In genomic region chr16:46884513-46885293, GRCh38 we compare ENCODE assay signal across 8 cellular contexts. TPM values are rescaled to one million over a fixed set of nuclear protein-coding genes. Genes with fewer than 3 reads are reported as not detected.
DNase-seq lines count a peak whose midpoint lies in the region; ATAC-seq and TF ChIP-seq lines count a peak whose summit lies in the region.

No MANE protein-coding gene starts in this region.

- H3K27ac ChIP-seq in naive thymus-derived CD4-positive, alpha-beta T cell (ENCODE audit: low read depth, low read length): no peak overlapping the region
- peak overlapping the region; percentile 12 for H3K27ac ChIP-seq in vagina

- peak overlapping the region; percentile 92; the same call in 1 of the 2 replicates for H3K27ac Mint-ChIP-seq in WTC11
- peak overlapping the region in 1 of 9 donors; percentile 60 for H3K27ac Mint-ChIP-seq in naive thymus-derived CD4-positive, alpha-beta T cell

- DNase-seq in activated CD4-positive, alpha-beta T cell treated with anti-CD3 and anti-CD28 coated beads for 48 hours: peak; percentile 43
- DNase-seq in activated CD4-positive, alpha-beta T cell treated with anti-CD3 and anti-CD28 coated beads, Interleukin-2, amount 50 U/mL, for 1 hour: no peak
- DNase-seq in WTC11 (ENCODE audit: low spot score) (no peak), epithelial cell of proximal tubule (ENCODE audit: low read depth) (no peak), vagina (ENCODE audit: extremely low spot score in 2 of 2) (no peak), cortex of kidney (lab: John Stamatoyannopoulos, UW) (no peak)
- DNase-seq in naive thymus-derived CD4-positive, alpha-beta T cell: peak in 4 of 9 donors; percentile 7 to 37 (median 9)

- no peaks in the 10 kb centered on the region for H3K36me3 ChIP-seq in naive thymus-derived CD4-positive, alpha-beta T cell (ENCODE audit: control insufficient read depth in 2 of 3, insufficient read depth in 3 of 3, low read length in 3 of 3)
- no peaks in the 10 kb centered on the region for H3K36me3 ChIP-seq in vagina

- H3K9me3 Mint-ChIP-seq in WTC11: no peaks in the 10 kb centered on the region
- no peaks in the 10 kb centered on the region for H3K9me3 Mint-ChIP-seq in naive thymus-derived CD4-positive, alpha-beta T cell

- POLR2A ChIA-PET in WTC11 (lab: Charles Lee): interaction anchor here (0.8 to 1.4 kb wide), 10 partner anchors 11 to 252 kb away, joined by 3 to 8 read pairs (median 4); partner anchors contain the start of gene ORC6
- POLR2A ChIA-PET in naive thymus-derived CD4-positive, alpha-beta T cell (lab: Charles Lee): interaction anchor here (0.6 to 1.1 kb wide), 4 partner anchors 53 to 1431 kb away, joined by 3 to 7 read pairs (median 4); partner anchors contain the start of gene C16orf87

- ATAC-seq in HG03097 (IDR thresholded peaks at IDR 0.05; ENCODE audit: low FRiP score, unreplicated experiment): peak; percentile 12
- ATAC-seq in WTC11: no peak
- ATAC-seq in naive thymus-derived CD4-positive, alpha-beta T cell: peak; percentile 8

- no peaks in the 10 kb centered on the region for H3K27me3 Mint-ChIP-seq in WTC11 (ENCODE audit: low read depth)
- H3K27me3 Mint-ChIP-seq in naive thymus-derived CD4-positive, alpha-beta T cell: peaks cover 0 to 35% (median 6%) of the 10 kb centered on the region in 5 donors

- no peaks in the 10 kb centered on the region for H3K27me3 ChIP-seq in naive thymus-derived CD4-positive, alpha-beta T cell (ENCODE audit: control insufficient read depth in 2 of 2, insufficient read depth in 2 of 2, low read length in 2 of 2)
- no peaks in the 10 kb centered on the region for H3K27me3 ChIP-seq in vagina

- TF ChIP-seq CTCF in WTC11 (IDR thresholded peaks at IDR 0.05) (no peak), epithelial cell of proximal tubule (conservative IDR thresholded peaks at IDR 0.05; ENCODE audit: low read depth, low read length) (no peak), vagina (IDR thresholded peaks at IDR 0.05) (no peak)

- H3K4me3 Mint-ChIP-seq in WTC11: peak overlapping the region; percentile 92
- peak overlapping the region; percentile 76 to 91 (median 86) for H3K4me3 Mint-ChIP-seq in naive thymus-derived CD4-positive, alpha-beta T cell

- H3K4me1 Mint-ChIP-seq in WTC11: peaks cover 47% of the 10 kb centered on the region
- H3K4me1 Mint-ChIP-seq in naive thymus-derived CD4-positive, alpha-beta T cell: peaks cover 8 to 21% (median 16%) of the 10 kb centered on the region in 7 donors

- H3K4me3 ChIP-seq in epithelial cell of proximal tubule (ENCODE audit: low read depth, low read length) (peak overlapping the region; percentile 83), vagina (peak overlapping the region; percentile 61 to 77)
- peak overlapping the region; percentile 67 for H3K4me3 ChIP-seq in naive thymus-derived CD4-positive, alpha-beta T cell (ENCODE audit: low read length)

- intact Hi-C loops in naive thymus-derived CD4-positive, alpha-beta T cell (cut with micrococcal nuclease): loop anchor here (1.0 to 5.0 kb wide), 6 partner anchors 24 to 1358 kb away; partner anchors contain the start of genes C16orf87 (in 2 of the 2), ORC6 (in 2 of the 2), VPS35 (in 2 of the 2) and DNAJA2 (in 1 of the 2)
- intact Hi-C loops in vagina (cut with DNase I): no loop called here

- CTCF ChIA-PET in WTC11 (lab: Charles Lee): interaction anchor here (1.3 to 6.0 kb wide), 8 partner anchors 16 to 211 kb away, joined by 3 to 54 read pairs (median 4); no protein-coding TSS in a partner anchor
- CTCF ChIA-PET in naive thymus-derived CD4-positive, alpha-beta T cell (lab: Charles Lee): no interaction called here

- peaks cover 0 to 3% of the 10 kb centered on the region in 2 donors for H3K4me1 ChIP-seq in naive thymus-derived CD4-positive, alpha-beta T cell (ENCODE audit: control insufficient read depth in 2 of 2, insufficient read depth in 2 of 2, low read length in 2 of 2)
- H3K4me1 ChIP-seq in vagina: peaks cover 13% of the 10 kb centered on the region

- no peak for TF ChIP-seq POLR2A in vagina (IDR thresholded peaks at IDR 0.05)

- no peaks in the 10 kb centered on the region for H3K9me3 ChIP-seq in naive thymus-derived CD4-positive, alpha-beta T cell (ENCODE audit: control insufficient read depth in 2 of 3, low read length in 3 of 3)
- H3K9me3 ChIP-seq in vagina: no peaks in the 10 kb centered on the region

- peaks cover 15% of the 10 kb centered on the region for H3K36me3 Mint-ChIP-seq in WTC11
- H3K36me3 Mint-ChIP-seq in naive thymus-derived CD4-positive, alpha-beta T cell: no peaks in the 10 kb centered on the region

TF ChIP-seq in WTC11, 78 proteins besides CTCF, POLR2A, EP300 and RAD21:
- no peak for TF ChIP-seq ZNF416 (CRISPR knock-in tag; IDR thresholded peaks at IDR 0.05)
- TF ChIP-seq HMGXB4 (CRISPR knock-in tag; IDR thresholded peaks at IDR 0.05): peak; percentile 21; the same call in 1 of the 2 replicates
- TF ChIP-seq FOXJ3 (CRISPR knock-in tag; IDR thresholded peaks at IDR 0.05; ENCODE audit: borderline replicate concordance): no peak
- TF ChIP-seq ZNF219 (CRISPR knock-in tag; IDR thresholded peaks at IDR 0.05; ENCODE audit: borderline replicate concordance): no peak
- TF ChIP-seq ARID4B (CRISPR knock-in tag; IDR thresholded peaks at IDR 0.05; ENCODE audit: borderline replicate concordance): peak; percentile 46; the same call in 1 of the 2 replicates
- 0 out of 2 replicates have a peak, but pooled peaks have one; percentile 6 for TF ChIP-seq ZNF263 (CRISPR knock-in tag; IDR thresholded peaks at IDR 0.05; ENCODE audit: low read depth)
- TF ChIP-seq USF1 (CRISPR knock-in tag; IDR thresholded peaks at IDR 0.05): peak; percentile 8; the same call in 1 of the 2 replicates
- no peak for TF ChIP-seq ZNF423 (CRISPR knock-in tag; IDR thresholded peaks at IDR 0.05)

RNA-seq across cellular contexts. Expression of gene GPT2, which starts 0.5 kb away (rescaled TPM):
- total RNA-seq in WTC11 (2021) (61.0 to 81.8 TPM (median 63.1 TPM) in 3 replicates), epithelial cell of proximal tubule (37.9 TPM in 2 replicates), vagina (18.4 TPM)
- 1 to 10 TPM in 2 of 5 experiments, under 1 TPM in 3; 0.40 to 7.7 (median 0.73) TPM for total RNA-seq in naive thymus-derived CD4-positive, alpha-beta T cell
- under 1 TPM; 0.40 to 0.64 TPM for polyA plus RNA-seq in naive thymus-derived CD4-positive, alpha-beta T cell

RNA-seq across cellular contexts. Expression of gene C16orf87, which starts 53.7 kb away (rescaled TPM):
- total RNA-seq in WTC11 (2021) (21.8 to 22.5 TPM (median 22.5 TPM) in 3 replicates), epithelial cell of proximal tubule (8.6 and 9.3 TPM in 2 replicates), vagina (7.9 TPM)
- total RNA-seq in naive thymus-derived CD4-positive, alpha-beta T cell: 10 to 100 TPM in 3 of 5 experiments, 1 to 10 TPM in 2; 5.6 to 14.0 (median 12.7) TPM
- polyA plus RNA-seq in naive thymus-derived CD4-positive, alpha-beta T cell: 1 to 10 TPM; 5.3 to 8.8 TPM
